8 cellular contexts compared by ENCODE assay signal in genomic region chr3:171342200-171342599, GRCh38.
"Had no signal": no experiment of that assay in that cellular context is flagged by ENCODE, and none has a peak within 500 bp of the region (broad histone marks: within the 10 kb centered on the region; RNA-seq: fewer than 3 reads in every experiment).

No MANE protein-coding gene starts in this region.

- H3K27ac Mint-ChIP-seq: GM23338, H9, IgD-negative memory B cell had no signal

- ATAC-seq: GM23338 had no signal

- FAIRE-seq: H1, H54, HTR-8/SVneo had no signal

- H3K4me3 Mint-ChIP-seq: GM23338, H9 had no signal

- DNase-seq: H9, HCEC 1CT, KBM-7 had no signal

- H3K36me3 Mint-ChIP-seq: IgD-negative memory B cell had no signal
